Comparison of ENCODE assay signal across 1 cellular context in the genomic region with DNA sequence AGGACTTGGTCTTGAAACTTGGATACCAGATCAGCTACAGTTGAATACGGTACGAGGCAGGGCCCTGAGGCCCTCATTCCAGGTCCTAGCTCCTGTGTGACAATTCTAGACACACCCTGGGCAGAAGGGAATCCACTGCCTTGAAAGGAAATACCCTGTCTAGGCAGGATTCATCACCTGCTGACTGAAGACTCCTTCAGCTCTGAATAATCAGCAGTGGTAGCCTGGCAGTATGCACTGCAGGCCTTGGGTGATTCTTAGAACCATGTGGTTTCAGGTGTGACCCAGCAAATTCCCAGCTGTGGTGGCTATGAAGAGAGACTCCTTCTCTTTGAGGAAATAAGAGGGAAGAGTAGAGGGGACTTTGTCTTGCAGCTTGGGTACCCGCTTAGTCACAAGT.
TF ChIP-seq lines count a peak whose summit lies in the region.

No MANE protein-coding gene starts in this region.

TF ChIP-seq in GM23338, 12 proteins besides CTCF, POLR2A, EP300 and RAD21 (continued from another document):
- TF ChIP-seq, protein P1, sequence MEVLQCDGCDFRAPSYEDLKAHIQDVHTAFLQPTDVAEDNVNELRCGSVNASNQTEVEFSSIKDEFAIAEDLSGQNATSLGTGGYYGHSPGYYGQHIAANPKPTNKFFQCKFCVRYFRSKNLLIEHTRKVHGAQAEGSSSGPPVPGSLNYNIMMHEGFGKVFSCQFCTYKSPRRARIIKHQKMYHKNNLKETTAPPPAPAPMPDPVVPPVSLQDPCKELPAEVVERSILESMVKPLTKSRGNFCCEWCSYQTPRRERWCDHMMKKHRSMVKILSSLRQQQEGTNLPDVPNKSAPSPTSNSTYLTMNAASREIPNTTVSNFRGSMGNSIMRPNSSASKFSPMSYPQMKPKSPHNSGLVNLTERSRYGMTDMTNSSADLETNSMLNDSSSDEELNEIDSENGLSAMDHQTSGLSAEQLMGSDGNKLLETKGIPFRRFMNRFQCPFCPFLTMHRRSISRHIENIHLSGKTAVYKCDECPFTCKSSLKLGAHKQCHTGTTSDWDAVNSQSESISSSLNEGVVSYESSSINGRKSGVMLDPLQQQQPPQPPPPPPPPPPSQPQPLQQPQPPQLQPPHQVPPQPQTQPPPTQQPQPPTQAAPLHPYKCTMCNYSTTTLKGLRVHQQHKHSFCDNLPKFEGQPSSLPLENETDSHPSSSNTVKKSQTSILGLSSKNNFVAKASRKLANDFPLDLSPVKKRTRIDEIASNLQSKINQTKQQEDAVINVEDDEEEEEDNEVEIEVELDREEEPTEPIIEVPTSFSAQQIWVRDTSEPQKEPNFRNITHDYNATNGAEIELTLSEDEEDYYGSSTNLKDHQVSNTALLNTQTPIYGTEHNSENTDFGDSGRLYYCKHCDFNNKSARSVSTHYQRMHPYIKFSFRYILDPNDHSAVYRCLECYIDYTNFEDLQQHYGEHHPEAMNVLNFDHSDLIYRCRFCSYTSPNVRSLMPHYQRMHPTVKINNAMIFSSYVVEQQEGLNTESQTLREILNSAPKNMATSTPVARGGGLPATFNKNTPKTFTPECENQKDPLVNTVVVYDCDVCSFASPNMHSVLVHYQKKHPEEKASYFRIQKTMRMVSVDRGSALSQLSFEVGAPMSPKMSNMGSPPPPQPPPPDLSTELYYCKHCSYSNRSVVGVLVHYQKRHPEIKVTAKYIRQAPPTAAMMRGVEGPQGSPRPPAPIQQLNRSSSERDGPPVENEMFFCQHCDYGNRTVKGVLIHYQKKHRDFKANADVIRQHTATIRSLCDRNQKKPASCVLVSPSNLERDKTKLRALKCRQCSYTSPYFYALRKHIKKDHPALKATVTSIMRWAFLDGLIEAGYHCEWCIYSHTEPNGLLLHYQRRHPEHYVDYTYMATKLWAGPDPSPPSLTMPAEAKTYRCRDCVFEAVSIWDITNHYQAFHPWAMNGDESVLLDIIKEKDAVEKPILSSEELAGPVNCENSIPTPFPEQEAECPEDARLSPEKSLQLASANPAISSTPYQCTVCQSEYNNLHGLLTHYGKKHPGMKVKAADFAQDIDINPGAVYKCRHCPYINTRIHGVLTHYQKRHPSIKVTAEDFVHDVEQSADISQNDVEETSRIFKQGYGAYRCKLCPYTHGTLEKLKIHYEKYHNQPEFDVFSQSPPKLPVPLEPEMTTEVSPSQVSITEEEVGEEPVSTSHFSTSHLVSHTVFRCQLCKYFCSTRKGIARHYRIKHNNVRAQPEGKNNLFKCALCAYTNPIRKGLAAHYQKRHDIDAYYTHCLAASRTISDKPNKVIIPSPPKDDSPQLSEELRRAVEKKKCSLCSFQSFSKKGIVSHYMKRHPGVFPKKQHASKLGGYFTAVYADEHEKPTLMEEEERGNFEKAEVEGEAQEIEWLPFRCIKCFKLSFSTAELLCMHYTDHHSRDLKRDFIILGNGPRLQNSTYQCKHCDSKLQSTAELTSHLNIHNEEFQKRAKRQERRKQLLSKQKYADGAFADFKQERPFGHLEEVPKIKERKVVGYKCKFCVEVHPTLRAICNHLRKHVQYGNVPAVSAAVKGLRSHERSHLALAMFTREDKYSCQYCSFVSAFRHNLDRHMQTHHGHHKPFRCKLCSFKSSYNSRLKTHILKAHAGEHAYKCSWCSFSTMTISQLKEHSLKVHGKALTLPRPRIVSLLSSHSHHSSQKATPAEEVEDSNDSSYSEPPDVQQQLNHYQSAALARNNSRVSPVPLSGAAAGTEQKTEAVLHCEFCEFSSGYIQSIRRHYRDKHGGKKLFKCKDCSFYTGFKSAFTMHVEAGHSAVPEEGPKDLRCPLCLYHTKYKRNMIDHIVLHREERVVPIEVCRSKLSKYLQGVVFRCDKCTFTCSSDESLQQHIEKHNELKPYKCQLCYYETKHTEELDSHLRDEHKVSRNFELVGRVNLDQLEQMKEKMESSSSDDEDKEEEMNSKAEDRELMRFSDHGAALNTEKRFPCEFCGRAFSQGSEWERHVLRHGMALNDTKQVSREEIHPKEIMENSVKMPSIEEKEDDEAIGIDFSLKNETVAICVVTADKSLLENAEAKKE (CRISPR knock-in tag; IDR thresholded peaks at IDR 0.05): no peak
- TF ChIP-seq ZNF114 (CRISPR knock-in tag; IDR thresholded peaks at IDR 0.05): no peak
- TF ChIP-seq NANOG (IDR thresholded peaks at IDR 0.05; ENCODE audit: borderline replicate concordance): no peak
- TF ChIP-seq CREB1 (CRISPR knock-in tag; IDR thresholded peaks at IDR 0.05; ENCODE audit: low read depth): no peak
- TF ChIP-seq POLR2AphosphoS5 (IDR thresholded peaks at IDR 0.05; ENCODE audit: low read depth): no peak
TF ChIP-seq in GM23338: peak in this region for 0.
